In genomic region chr7:22589641-22590141, GRCh38 we compare ENCODE assay signal across 13 cellular contexts.
DNase-seq lines count a peak whose midpoint lies in the region; TF ChIP-seq lines count a peak whose summit lies in the region.
"Had no signal": no experiment of that assay in that cellular context is flagged by ENCODE, and none has a peak within 500 bp of the region (broad histone marks: within the 10 kb centered on the region; RNA-seq: fewer than 3 reads in every experiment).

No MANE protein-coding gene starts in this region.

- H3K27me3 ChIP-seq in dorsolateral prefrontal cortex = no peaks in the 10 kb centered on the region
- no peaks in the 10 kb centered on the region for H3K27me3 ChIP-seq in stomach

- no peak for TF ChIP-seq POLR2A in stomach (IDR thresholded peaks at IDR 0.05)

- peaks cover 0 to 30% (median 19%) of the 10 kb centered on the region in 4 donors for H3K4me1 ChIP-seq in stomach

- H3K36me3 Mint-ChIP-seq in nephron progenitor cell (ENCODE audit: low read depth) = no peaks in the 10 kb centered on the region

- TF ChIP-seq CTCF in dorsolateral prefrontal cortex (IDR thresholded peaks at IDR 0.05 in 54 of 56, conservative IDR thresholded peaks at IDR 0.05 in 2 of 56; ENCODE audit: low read depth in 1 of 56, partially characterized antibody in 56 of 56) (no peak), stomach (IDR thresholded peaks at IDR 0.05) (no peak), nephron progenitor cell (IDR thresholded peaks at IDR 0.05) (no peak)

- H3K36me3 ChIP-seq in stomach = no peaks in the 10 kb centered on the region

- H3K4me3 ChIP-seq in dorsolateral prefrontal cortex (peak overlapping the region in 9 of 59 donors; percentile 5 to 33 (median 16)), stomach (no peak overlapping the region)

- peaks cover 16% of the 10 kb centered on the region for H3K27me3 Mint-ChIP-seq in nephron progenitor cell (ENCODE audit: low read depth, poor library complexity)
- H3K27me3 Mint-ChIP-seq: progenitor cell of endocrine pancreas had no signal

- H3K4me1 Mint-ChIP-seq in nephron progenitor cell = peaks cover 14% of the 10 kb centered on the region

- peak; percentile 46 for DNase-seq in NCI-H2029 treated with DMSO at 0.1 percent for 48 hours (lab: John Stamatoyannopoulos, UW)
- DNase-seq in dorsolateral prefrontal cortex = peak in 6 of 10 donors; percentile 6 to 64 (median 43)
- DNase-seq in left kidney (ENCODE audit: low read depth, low spot score) = peak; percentile 70
- no peak for DNase-seq in stomach
- DNase-seq in SW 1271 (lab: John Stamatoyannopoulos, UW) = no peak
- DNase-seq in nephron progenitor cell = no peak
- DNase-seq in DMS 273 treated with DMSO at 0.1 percent for 48 hours (lab: John Stamatoyannopoulos, UW) = no peak
- no peak for DNase-seq in globus pallidus (ENCODE audit: low spot score)
- DNase-seq: activated naive CD8-positive, alpha-beta T cell treated with anti-CD3 and anti-CD28 coated beads, Interleukin-2, amount 50 U/mL, for 24 hours; COR-L47; hippocampal formation; NCI-H1105 had no signal

- H3K4me3 Mint-ChIP-seq in nephron progenitor cell = no peak overlapping the region
- H3K4me3 Mint-ChIP-seq: activated naive CD8-positive, alpha-beta T cell treated with anti-CD3 and anti-CD28 coated beads, Interleukin-2, amount 50 U/mL, for 24 hours had no signal

- no peak overlapping the region for H3K27ac Mint-ChIP-seq in nephron progenitor cell
- H3K27ac Mint-ChIP-seq: activated naive CD8-positive, alpha-beta T cell treated with anti-CD3 and anti-CD28 coated beads, Interleukin-2, amount 50 U/mL, for 24 hours; progenitor cell of endocrine pancreas had no signal

- no peaks in the 10 kb centered on the region for H3K9me3 Mint-ChIP-seq in nephron progenitor cell

- H3K27ac ChIP-seq in dorsolateral prefrontal cortex (peak overlapping the region in 33 of 59 donors; percentile 4 to 77 (median 50)), stomach (peak overlapping the region in 3 of 5 donors; percentile 47 to 60 (median 51))

- intact Hi-C loops in dorsolateral prefrontal cortex (cut with DNase I) = no loop called here
- intact Hi-C loops in stomach (cut with DNase I; ENCODE audit: low total_unique reads) = no loop called here

- peak; percentile 35 for TF ChIP-seq EP300 in stomach (IDR thresholded peaks at IDR 0.05)

- no peaks in the 10 kb centered on the region for H3K9me3 ChIP-seq in stomach

- WGBS in stomach, 5 donors = 24 to 35% (median 31%) methylated on average over 10 of the region's 10 CpGs

Comparison
In these comparisons a context has a peak if more than half of its experiments do, and no peak if none do; other contexts are left out.
1. DNase-seq: peak in NCI-H2029 treated with DMSO at 0.1 percent for 48 hours (single experiment), dorsolateral prefrontal cortex (6 of 10) and left kidney (single experiment); none in stomach (single experiment), SW 1271 (0 of 2), nephron progenitor cell (single experiment), DMS 273 treated with DMSO at 0.1 percent for 48 hours (single experiment) and globus pallidus (single experiment).